In genomic region chr5:111857067-111857466, GRCh38 we compare ENCODE assay signal across 29 cellular contexts.
"Had no signal": no experiment of that assay in that cellular context is flagged by ENCODE, and none has a peak within 500 bp of the region (broad histone marks: within the 10 kb centered on the region; RNA-seq: fewer than 3 reads in every experiment).

No MANE protein-coding gene starts in this region.

- DNase-seq: activated CD4-positive, alpha-beta T cell treated with anti-CD3 and anti-CD28 coated beads, Interleukin-2, amount 10 ng/mL, durations not matched to agents 7 days and 5 days; activated CD4-positive, CD25-positive, alpha-beta regulatory T cell treated with anti-CD3 and anti-CD28 coated beads, Interleukin-2, amount 50 U/mL, for 72 hours; activated CD8-positive, alpha-beta memory T cell treated with anti-CD3 and anti-CD28 coated beads, Interleukin-2, amount 10 ng/mL, durations not matched to agents 7 days and 5 days; activated CD8-positive, alpha-beta T cell treated with anti-CD3 and anti-CD28 coated beads for 36 hours; activated gamma-delta T cell treated with Interleukin-2 at 50 U/mL for 16 hours; anterior cingulate cortex; colonic mucosa; effector memory CD8-positive, alpha-beta T cell; head of caudate nucleus; islet precursor cell; left colon; lower lobe of right lung; naive thymus-derived CD8-positive, alpha-beta T cell; retina; spleen; stimulated activated CD4-positive, alpha-beta T cell treated with anti-CD3 and anti-CD28 coated beads, Interleukin-4, amount 100 ng/mL, for 24 hours; stimulated activated naive CD8-positive, alpha-beta T cell treated with anti-CD3 and anti-CD28 coated beads, Interleukin-15, Interleukin-2, amounts not matched to agents 100 U/mL and 50 U/mL, for 24 hours; SW 1271; T-helper 17 cell; tibial artery; WERI-Rb-1 had no signal

- H3K27ac ChIP-seq: colonic mucosa, dorsolateral prefrontal cortex, esophagus muscularis mucosa, gastroesophageal sphincter, lower lobe of right lung, spleen, tibial artery, WERI-Rb-1 had no signal

- FAIRE-seq: endothelial cell of umbilical vein had no signal

- H3K9me3 ChIP-seq: colonic mucosa, esophagus muscularis mucosa, gastroesophageal sphincter, lower lobe of right lung, spleen, tibial artery had no signal

- ATAC-seq: activated CD8-positive, alpha-beta memory T cell treated with anti-CD3 and anti-CD28 coated beads, Interleukin-2, amount 10 ng/mL, durations not matched to agents 7 days and 5 days; activated CD8-positive, alpha-beta T cell treated with anti-CD3 and anti-CD28 coated beads for 36 hours; effector memory CD8-positive, alpha-beta T cell; gastroesophageal sphincter; left colon; lower lobe of right lung; naive thymus-derived CD8-positive, alpha-beta T cell; stimulated activated naive CD8-positive, alpha-beta T cell treated with anti-CD3 and anti-CD28 coated beads, Interleukin-15, Interleukin-2, amounts not matched to agents 100 U/mL and 50 U/mL, for 24 hours; T-helper 17 cell had no signal

- H3K4me3 Mint-ChIP-seq: activated CD4-positive, alpha-beta T cell treated with anti-CD3 and anti-CD28 coated beads, Interleukin-2, amount 10 ng/mL, durations not matched to agents 7 days and 5 days; activated CD8-positive, alpha-beta memory T cell treated with anti-CD3 and anti-CD28 coated beads, Interleukin-2, amount 10 ng/mL, durations not matched to agents 7 days and 5 days; activated CD8-positive, alpha-beta T cell treated with anti-CD3 and anti-CD28 coated beads for 36 hours; activated naive CD4-positive, alpha-beta T cell treated with anti-CD3 and anti-CD28 coated beads, Interleukin-2, amount 50 U/mL, for 24 hours; activated T-helper 1 cell treated with anti-CD3 and anti-CD28 coated beads, Interleukin-12 subunit alpha, Interleukin-12 subunit beta, Interleukin-2, Interleukin-4 antibody, amounts not matched to agents 30 ng/mL and 10 ng/mL and 1 ng/mL, durations not matched to agents 14 hours and 24 hours and 36 hours; brain; effector memory CD8-positive, alpha-beta T cell; naive thymus-derived CD8-positive, alpha-beta T cell; T-helper 17 cell had no signal

- H3K4me1 ChIP-seq: colonic mucosa, lower lobe of right lung had no signal

- H3K36me3 ChIP-seq: colonic mucosa, esophagus muscularis mucosa, gastroesophageal sphincter, lower lobe of right lung, spleen, tibial artery, WERI-Rb-1 had no signal

- H3K27me3 ChIP-seq: colonic mucosa, esophagus muscularis mucosa, spleen, tibial artery had no signal

- H3K4me1 Mint-ChIP-seq: activated CD8-positive, alpha-beta memory T cell treated with anti-CD3 and anti-CD28 coated beads, Interleukin-2, amount 10 ng/mL, durations not matched to agents 7 days and 5 days; activated naive CD4-positive, alpha-beta T cell treated with anti-CD3 and anti-CD28 coated beads, Interleukin-2, amount 50 U/mL, for 24 hours; T-helper 17 cell had no signal

- H3K36me3 Mint-ChIP-seq: activated CD8-positive, alpha-beta memory T cell treated with anti-CD3 and anti-CD28 coated beads, Interleukin-2, amount 10 ng/mL, durations not matched to agents 7 days and 5 days; activated naive CD4-positive, alpha-beta T cell treated with anti-CD3 and anti-CD28 coated beads, Interleukin-2, amount 50 U/mL, for 24 hours; brain; naive thymus-derived CD8-positive, alpha-beta T cell had no signal

- H3K4me3 ChIP-seq: colonic mucosa, dorsolateral prefrontal cortex, esophagus muscularis mucosa, gastroesophageal sphincter, lower lobe of right lung, spleen, tibial artery had no signal

- H3K27me3 Mint-ChIP-seq: activated CD8-positive, alpha-beta memory T cell treated with anti-CD3 and anti-CD28 coated beads, Interleukin-2, amount 10 ng/mL, durations not matched to agents 7 days and 5 days; activated naive CD4-positive, alpha-beta T cell treated with anti-CD3 and anti-CD28 coated beads, Interleukin-2, amount 50 U/mL, for 24 hours; effector memory CD8-positive, alpha-beta T cell had no signal

- H3K9me3 Mint-ChIP-seq: activated CD4-positive, alpha-beta T cell treated with anti-CD3 and anti-CD28 coated beads, Interleukin-2, amount 10 ng/mL, durations not matched to agents 7 days and 5 days; activated CD8-positive, alpha-beta T cell treated with anti-CD3 and anti-CD28 coated beads for 36 hours; activated naive CD4-positive, alpha-beta T cell treated with anti-CD3 and anti-CD28 coated beads, Interleukin-2, amount 50 U/mL, for 24 hours; activated T-helper 1 cell treated with anti-CD3 and anti-CD28 coated beads, Interleukin-12 subunit alpha, Interleukin-12 subunit beta, Interleukin-2, Interleukin-4 antibody, amounts not matched to agents 30 ng/mL and 10 ng/mL and 1 ng/mL, durations not matched to agents 14 hours and 24 hours and 36 hours; effector memory CD8-positive, alpha-beta T cell; naive thymus-derived CD8-positive, alpha-beta T cell had no signal

- H3K27ac Mint-ChIP-seq: activated CD4-positive, alpha-beta T cell treated with anti-CD3 and anti-CD28 coated beads, Interleukin-2, amount 10 ng/mL, durations not matched to agents 7 days and 5 days; activated CD8-positive, alpha-beta memory T cell treated with anti-CD3 and anti-CD28 coated beads, Interleukin-2, amount 10 ng/mL, durations not matched to agents 7 days and 5 days; activated CD8-positive, alpha-beta T cell treated with anti-CD3 and anti-CD28 coated beads for 36 hours; activated naive CD4-positive, alpha-beta T cell treated with anti-CD3 and anti-CD28 coated beads, Interleukin-2, amount 50 U/mL, for 24 hours; activated T-helper 1 cell treated with anti-CD3 and anti-CD28 coated beads, Interleukin-12 subunit alpha, Interleukin-12 subunit beta, Interleukin-2, Interleukin-4 antibody, amounts not matched to agents 30 ng/mL and 10 ng/mL and 1 ng/mL, durations not matched to agents 14 hours and 24 hours and 36 hours; brain; effector memory CD8-positive, alpha-beta T cell; naive thymus-derived CD8-positive, alpha-beta T cell; progenitor cell of endocrine pancreas; T-helper 17 cell had no signal
